Comparison of ENCODE assay signal across 1 cellular context in the genomic region with DNA sequence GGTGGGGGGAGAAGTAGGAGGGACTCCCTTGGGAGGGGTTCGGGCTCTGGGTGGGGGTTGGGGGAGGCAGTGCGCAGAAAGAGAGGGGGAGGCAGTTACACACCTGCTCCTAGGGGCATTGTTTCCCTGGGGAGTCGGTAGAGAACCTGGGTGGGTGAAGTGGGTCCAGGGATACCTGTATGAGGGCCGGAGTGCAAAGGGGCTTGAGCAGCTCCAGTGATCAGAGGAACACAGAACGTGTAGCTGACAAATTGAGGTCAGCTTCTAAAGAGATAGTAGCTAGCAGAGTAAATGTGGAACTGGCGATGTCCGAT.
TF ChIP-seq lines count a peak whose summit lies in the region.

No MANE protein-coding gene starts in this region.

TF ChIP-seq in H1, 55 proteins besides CTCF, POLR2A, EP300 and RAD21:
- TF ChIP-seq GABPA (IDR thresholded peaks at IDR 0.05; ENCODE audit: borderline replicate concordance, insufficient read depth, low read length) (no peak), BRCA1 (IDR thresholded peaks at IDR 0.05; ENCODE audit: low read depth, low read length) (no peak), TEAD4 (IDR thresholded peaks at IDR 0.05; ENCODE audit: low read depth, low read length) (no peak), SUZ12 (IDR thresholded peaks at IDR 0.05; ENCODE audit: low read length) (no peak), JUND (IDR thresholded peaks at IDR 0.05; ENCODE audit: low read length) (no peak), RXRA (IDR thresholded peaks at IDR 0.05; ENCODE audit: insufficient read depth, low read depth, low read length) (no peak), NANOG (IDR thresholded peaks at IDR 0.05; ENCODE audit: insufficient read depth, low read depth, low read length, poor library complexity, severe bottlenecking) (no peak), CTBP2 (IDR thresholded peaks at IDR 0.05; ENCODE audit: borderline replicate concordance, insufficient read depth, insufficient read length, low read length) (no peak), ZNF274 (IDR thresholded peaks at IDR 0.05; ENCODE audit: borderline replicate concordance, extremely low read depth, low read length) (no peak), BACH1 (IDR thresholded peaks at IDR 0.05; ENCODE audit: low read length) (no peak), RNF2 (IDR thresholded peaks at IDR 0.05; ENCODE audit: borderline replicate concordance, low read depth, low read length, missing control alignments, poor library complexity, severe bottlenecking) (no peak), RBBP5 (IDR thresholded peaks at IDR 0.05; ENCODE audit: borderline replicate concordance, low read depth, low read length) (no peak), CHD7 (IDR thresholded peaks at IDR 0.05; ENCODE audit: insufficient replicate concordance, low read length) (no peak), CBX5 (IDR thresholded peaks at IDR 0.05; ENCODE audit: low read depth, low read length) (no peak), RFX5 (IDR thresholded peaks at IDR 0.05; ENCODE audit: borderline replicate concordance, low read depth, low read length) (no peak)
- TF ChIP-seq, protein P1, sequence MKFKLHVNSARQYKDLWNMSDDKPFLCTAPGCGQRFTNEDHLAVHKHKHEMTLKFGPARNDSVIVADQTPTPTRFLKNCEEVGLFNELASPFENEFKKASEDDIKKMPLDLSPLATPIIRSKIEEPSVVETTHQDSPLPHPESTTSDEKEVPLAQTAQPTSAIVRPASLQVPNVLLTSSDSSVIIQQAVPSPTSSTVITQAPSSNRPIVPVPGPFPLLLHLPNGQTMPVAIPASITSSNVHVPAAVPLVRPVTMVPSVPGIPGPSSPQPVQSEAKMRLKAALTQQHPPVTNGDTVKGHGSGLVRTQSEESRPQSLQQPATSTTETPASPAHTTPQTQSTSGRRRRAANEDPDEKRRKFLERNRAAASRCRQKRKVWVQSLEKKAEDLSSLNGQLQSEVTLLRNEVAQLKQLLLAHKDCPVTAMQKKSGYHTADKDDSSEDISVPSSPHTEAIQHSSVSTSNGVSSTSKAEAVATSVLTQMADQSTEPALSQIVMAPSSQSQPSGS (IDR thresholded peaks at IDR 0.05; ENCODE audit: low read length) = no peak
